8 cellular contexts compared by ENCODE assay signal in the genomic region with DNA sequence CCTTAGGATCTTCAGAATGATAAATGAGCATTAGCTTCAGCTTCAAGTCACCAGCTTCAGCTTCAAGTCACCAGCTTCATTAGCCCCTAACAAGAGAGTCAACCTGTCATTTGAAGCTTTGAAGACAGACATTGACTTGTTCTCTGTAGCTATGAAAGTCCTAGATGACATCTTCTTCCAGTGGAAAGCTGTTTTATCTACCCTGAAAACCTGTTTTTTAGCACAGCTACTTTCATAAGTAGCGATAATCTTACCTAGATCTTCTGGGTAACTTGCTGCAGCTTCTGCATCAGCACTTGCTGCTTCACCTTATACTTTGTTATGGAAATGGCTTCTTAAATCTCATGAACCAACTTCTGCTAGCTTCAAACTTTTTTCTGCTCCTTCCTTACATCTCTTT.
"Had no signal": no experiment of that assay in that cellular context is flagged by ENCODE, and none has a peak within 500 bp of the region (broad histone marks: within the 10 kb centered on the region; RNA-seq: fewer than 3 reads in every experiment).

No MANE protein-coding gene starts in this region.

- FAIRE-seq: G401.6, GM12878, GM12891, GM12892, GM18507, GM19239 had no signal

- DNase-seq: GDM1, GF-D8 had no signal

- H3K4me3 ChIP-seq: GM12878 had no signal

- ATAC-seq: GM12878 had no signal
